19 cellular contexts compared by ENCODE assay signal in genomic region chr13:20824762-20825161, GRCh38. TPM values are rescaled to one million over a fixed set of nuclear protein-coding genes. Genes with fewer than 3 reads are reported as not detected.
A peak's percentile ranks its signal among the peaks of the same experiment; 100 is the strongest.
DNase-seq lines count a peak whose midpoint lies in the region; TF ChIP-seq lines count a peak whose summit lies in the region.
"Had no signal": no experiment of that assay in that cellular context is flagged by ENCODE, and none has a peak within 500 bp of the region (broad histone marks: within the 10 kb centered on the region; RNA-seq: fewer than 3 reads in every experiment).

No MANE protein-coding gene starts in this region.

- peak overlapping the region; percentile 57 for H3K4me3 Mint-ChIP-seq in HFFc6
- H3K4me3 Mint-ChIP-seq in nephron: peak overlapping the region; percentile 8 to 80 (median 80)
- H3K4me3 Mint-ChIP-seq in activated CD4-positive, alpha-beta memory T cell treated with anti-CD3 and anti-CD28 coated beads for 36 hours: no peak overlapping the region
- H3K4me3 Mint-ChIP-seq: dendritic cell treated with granulocyte-macrophage colony-stimulating factor and Interleukin-4, amounts not matched to agents 40 ng/mL and 50 ng/mL, for 4 days; naive thymus-derived CD8-positive, alpha-beta T cell had no signal

- H3K36me3 Mint-ChIP-seq in HFFc6 (ENCODE audit: low read depth) (no peaks in the 10 kb centered on the region; the same call in 1 of the 2 replicates), nephron (ENCODE audit: low read depth) (peaks cover 4% of the 10 kb centered on the region)
- H3K36me3 Mint-ChIP-seq in activated CD4-positive, alpha-beta memory T cell treated with anti-CD3 and anti-CD28 coated beads for 36 hours: peaks cover 12% of the 10 kb centered on the region

- CTCF ChIA-PET in activated CD4-positive, alpha-beta memory T cell treated with anti-CD3 and anti-CD28 coated beads for 36 hours (lab: Charles Lee): interaction anchor here (1.3 kb wide), 1 partner anchor 331 kb away, joined by 3 read pairs; no protein-coding TSS in a partner anchor

- peak overlapping the region; percentile 71 for H3K27ac Mint-ChIP-seq in HFFc6
- peak overlapping the region; percentile 35 to 55 (median 48) for H3K27ac Mint-ChIP-seq in nephron
- H3K27ac Mint-ChIP-seq in activated CD4-positive, alpha-beta memory T cell treated with anti-CD3 and anti-CD28 coated beads for 36 hours: no peak overlapping the region
- H3K27ac Mint-ChIP-seq: dendritic cell treated with granulocyte-macrophage colony-stimulating factor and Interleukin-4, amounts not matched to agents 40 ng/mL and 50 ng/mL, for 4 days had no signal

- intact Hi-C loops in activated CD4-positive, alpha-beta memory T cell treated with anti-CD3 and anti-CD28 coated beads for 36 hours (cut with micrococcal nuclease): no loop called here

- TF ChIP-seq CTCF in HFFc6 (IDR thresholded peaks at IDR 0.05) (no peak), fibroblast of mammary gland (conservative IDR thresholded peaks at IDR 0.05; ENCODE audit: control insufficient read depth, insufficient read depth, low read depth, low read length) (no peak), nephron (IDR thresholded peaks at IDR 0.05; ENCODE audit: unreplicated experiment in 3 of 3) (no peak)

- H3K4me1 Mint-ChIP-seq in HFFc6 (ENCODE audit: low read depth) (peaks cover 58% of the 10 kb centered on the region), nephron (peaks cover 45% of the 10 kb centered on the region)
- H3K4me1 Mint-ChIP-seq in activated CD4-positive, alpha-beta memory T cell treated with anti-CD3 and anti-CD28 coated beads for 36 hours (ENCODE audit: low read depth): peaks cover 22% of the 10 kb centered on the region

- POLR2A ChIA-PET in activated CD4-positive, alpha-beta memory T cell treated with anti-CD3 and anti-CD28 coated beads for 36 hours (lab: Charles Lee): no interaction called here

- H3K9me3 Mint-ChIP-seq in HFFc6 (no peaks in the 10 kb centered on the region), nephron (no peaks in the 10 kb centered on the region)
- H3K9me3 Mint-ChIP-seq in activated CD4-positive, alpha-beta memory T cell treated with anti-CD3 and anti-CD28 coated beads for 36 hours: no peaks in the 10 kb centered on the region
- H3K9me3 Mint-ChIP-seq: dendritic cell treated with granulocyte-macrophage colony-stimulating factor and Interleukin-4, amounts not matched to agents 40 ng/mL and 50 ng/mL, for 4 days; naive thymus-derived CD8-positive, alpha-beta T cell had no signal

- DNase-seq in AG08396 (ENCODE audit: low spot score): peak; percentile 41
- DNase-seq in HFFc6: peak; percentile 85
- DNase-seq in fibroblast of mammary gland (ENCODE audit: low read depth): peak; percentile 21
- DNase-seq in T-helper 1 cell: no peak
- DNase-seq in DMS 273 (lab: John Stamatoyannopoulos, UW; ENCODE audit: unreplicated experiment): no peak
- DNase-seq in activated CD4-positive, alpha-beta memory T cell treated with anti-CD3 and anti-CD28 coated beads for 36 hours: no peak
- no peak for DNase-seq in foreskin melanocyte
- DNase-seq: activated CD4-positive, alpha-beta T cell treated with anti-CD3 and anti-CD28 coated beads for 4 hours; activated CD8-positive, alpha-beta memory T cell treated with anti-CD3 and anti-CD28 coated beads, Interleukin-2, amount 50 U/mL, for 48 hours; activated gamma-delta T cell treated with Interleukin-2 at 50 U/mL for 16 hours; Calu3; GDM1; MG63; naive thymus-derived CD8-positive, alpha-beta T cell; stimulated activated CD4-positive, alpha-beta T cell treated with anti-CD3 and anti-CD28 coated beads, Interleukin-15, amount 100 ng/mL, for 24 hours; stomach had no signal

- H3K27me3 Mint-ChIP-seq in HFFc6 (ENCODE audit: insufficient read depth) (no peaks in the 10 kb centered on the region), nephron (ENCODE audit: low read depth) (no peaks in the 10 kb centered on the region)
- H3K27me3 Mint-ChIP-seq in activated CD4-positive, alpha-beta memory T cell treated with anti-CD3 and anti-CD28 coated beads for 36 hours: no peaks in the 10 kb centered on the region
- H3K27me3 Mint-ChIP-seq: dendritic cell treated with granulocyte-macrophage colony-stimulating factor and Interleukin-4, amounts not matched to agents 40 ng/mL and 50 ng/mL, for 4 days; naive thymus-derived CD8-positive, alpha-beta T cell had no signal

- H3K4me3 ChIP-seq in fibroblast of mammary gland (ENCODE audit: control insufficient read depth, low read depth, low read length): no peak overlapping the region
- H3K4me3 ChIP-seq: ascending aorta, MG63, stomach had no signal

RNA-seq across cellular contexts. Expression of gene EEF1AKMT1, which starts 51.0 kb away (rescaled TPM):
- 10 to 100 TPM; 10.7 to 17.1 (median 13.0) TPM for total RNA-seq in HFFc6 (2021; fragmentation: NEBNext Ultra II Directional; extraction: Animal tissue kit (Norgen Biotek cat#: 25700))
- total RNA-seq in activated CD4-positive, alpha-beta memory T cell treated with anti-CD3 and anti-CD28 coated beads for 36 hours: 10 to 100 TPM; 16.5 to 18.4 TPM
- total RNA-seq: ascending aorta had no signal

Comparison
In these comparisons a context has a peak if more than half of its experiments do, and no peak if none do; other contexts are left out.
1. DNase-seq: peak in AG08396 (single experiment), HFFc6 (single experiment) and fibroblast of mammary gland (single experiment); none in T-helper 1 cell (0 of 5), DMS 273 (single experiment), activated CD4-positive, alpha-beta memory T cell treated with anti-CD3 and anti-CD28 coated beads for 36 hours (single experiment) and foreskin melanocyte (single experiment).